8 cellular contexts compared by ENCODE assay signal in genomic region chr1:77759090-77760028, GRCh38.
A peak's percentile ranks its signal among the peaks of the same experiment; 100 is the strongest.
DNase-seq lines count a peak whose midpoint lies in the region; ATAC-seq and TF ChIP-seq lines count a peak whose summit lies in the region.

Gene USP33 (minus strand): TSS chr1:77759852. CDS start chr1:77741697, 18,155 bp downstream.

- CTCF ChIA-PET in AG04449 (lab: Yijun Ruan, JAX): no interaction called here

- H3K4me3 ChIP-seq in AG04449 (ENCODE audit: low read depth, low read length): peak within 1 kb of the TSS; percentile 93

- no peak for TF ChIP-seq CTCF in AG04449 (IDR thresholded peaks at IDR 0.05; ENCODE audit: insufficient read depth, low read length, missing control alignments)

- peak within 1 kb of the TSS; percentile 46 for H3K27ac ChIP-seq in caudate nucleus (ENCODE audit: low read depth, low read length)

- DNase-seq in AG04449 (ENCODE audit: low read depth, low spot score): no peak
- peak; percentile 80 for DNase-seq in NCI-H2227 treated with DMSO at 0.1 percent for 48 hours (lab: John Stamatoyannopoulos, UW)
- peak; percentile 74 to 84 (median 83) for DNase-seq in activated CD4-positive, CD25-positive, alpha-beta regulatory T cell (lab: John Stamatoyannopoulos, UW)
- peak in 59 of 61 donors; percentile 18 to 92 (median 78) for DNase-seq in caudate nucleus (lab: John Stamatoyannopoulos, UW)
- DNase-seq in islet precursor cell: peak; percentile 96
- peak; percentile 85 to 91 for DNase-seq in stimulated activated CD4-positive, alpha-beta T cell treated with anti-CD3 and anti-CD28 coated beads, Interleukin-15, amount 100 ng/mL, for 1 hour (ENCODE audit: low read depth in 1 of 2, low spot score in 1 of 2)

- ATAC-seq in GM18868 (IDR thresholded peaks at IDR 0.05; ENCODE audit: unreplicated experiment) (peak; percentile 96), HG03103 (IDR thresholded peaks at IDR 0.05; ENCODE audit: low read depth, unreplicated experiment) (peak; percentile 93)

- POLR2A ChIA-PET in AG04449 (lab: Yijun Ruan, JAX): interaction anchor here (1.9 kb wide), 1 partner anchor 20 kb away, joined by 5 read pairs; the partner anchor contains the start of gene MIGA1
